8 cellular contexts compared by ENCODE assay signal in genomic region chr21:46183910-46184624, GRCh38. TPM values are rescaled to one million over a fixed set of nuclear protein-coding genes. Genes with fewer than 3 reads are reported as not detected.
DNase-seq lines count a peak whose midpoint lies in the region; ATAC-seq, FAIRE-seq and TF ChIP-seq lines count a peak whose summit lies in the region.

Gene SPATC1L, minus strand, starts transcription at chr21:46184459. Its CDS starts 1,643 bp downstream, at chr21:46182816.

- peak within 1 kb of the TSS; percentile 94 for H3K4me3 ChIP-seq in AG09309 (ENCODE audit: control insufficient read depth, low read depth, low read length)
- no peak within 1 kb of the TSS for H3K4me3 ChIP-seq in NB4 (ENCODE audit: low read depth, low read length)
- peak within 1 kb of the TSS; percentile 99 for H3K4me3 ChIP-seq in endodermal cell (ENCODE audit: low read length)
- H3K4me3 ChIP-seq in mesenchymal stem cell (ENCODE audit: insufficient read depth in 1 of 2, low read depth in 1 of 2, low read length in 2 of 2): peak within 1 kb of the TSS; percentile 79 to 94

- H3K36me3 Mint-ChIP-seq in activated CD4-positive, alpha-beta T cell treated with anti-CD3 and anti-CD28 coated beads, Interleukin-2, amount 10 ng/mL, durations not matched to agents 24 days and 14 days (ENCODE audit: low read depth): no peaks in the 10 kb centered on the region
- H3K36me3 Mint-ChIP-seq in endodermal cell (ENCODE audit: low read depth): peaks cover 16% of the 10 kb centered on the region

- peak; percentile 24 for DNase-seq in AG09309 (ENCODE audit: low read depth)
- DNase-seq in GM19239 (ENCODE audit: insufficient read length, low spot score): peak; percentile 57
- DNase-seq in NB4 (ENCODE audit: low read depth): peak; percentile 62
- no peak for DNase-seq in activated CD4-positive, alpha-beta T cell treated with anti-CD3 and anti-CD28 coated beads, Interleukin-2, amount 10 ng/mL, durations not matched to agents 24 days and 14 days
- DNase-seq in endodermal cell: peak; percentile 84
- DNase-seq in mesenchymal stem cell: peak; percentile 86
- DNase-seq in stimulated activated CD8-positive, alpha-beta memory T cell treated with anti-CD3 and anti-CD28 coated beads, Interleukin-12 subunit alpha, Interleukin-12 subunit beta, amount 100 ng/mL, for 4 hours (ENCODE audit: low read depth): peak; percentile 28

- peak within 1 kb of the TSS in 1 of 2 experiments; percentile 95 for H3K23ac ChIP-seq in mesenchymal stem cell (ENCODE audit: low read length in 2 of 2)

- no peaks in the 10 kb centered on the region for H3K9me3 Mint-ChIP-seq in activated CD4-positive, alpha-beta T cell treated with anti-CD3 and anti-CD28 coated beads, Interleukin-2, amount 10 ng/mL, durations not matched to agents 24 days and 14 days
- no peaks in the 10 kb centered on the region for H3K9me3 Mint-ChIP-seq in endodermal cell

- peak within 1 kb of the TSS; percentile 87 for H4K8ac ChIP-seq in mesenchymal stem cell (ENCODE audit: low read length)

- H3K4me1 Mint-ChIP-seq in activated CD4-positive, alpha-beta T cell treated with anti-CD3 and anti-CD28 coated beads, Interleukin-2, amount 10 ng/mL, durations not matched to agents 24 days and 14 days: peaks cover 7% of the 10 kb centered on the region
- peaks cover 12% of the 10 kb centered on the region for H3K4me1 Mint-ChIP-seq in endodermal cell

- H3K4me1 ChIP-seq in endodermal cell (ENCODE audit: control insufficient read depth, insufficient read depth, low read length): no peaks in the 10 kb centered on the region
- peaks cover 16% of the 10 kb centered on the region for H3K4me1 ChIP-seq in mesenchymal stem cell (ENCODE audit: control insufficient read depth, insufficient read depth, low read depth, low read length)

- H3K27me3 ChIP-seq in endodermal cell (ENCODE audit: control insufficient read depth, insufficient read depth, low read length, poor library complexity, severe bottlenecking): no peaks in the 10 kb centered on the region
- H3K27me3 ChIP-seq in mesenchymal stem cell (ENCODE audit: control insufficient read depth in 1 of 2, insufficient read depth in 1 of 2, low read length in 2 of 2): no peaks in the 10 kb centered on the region

- no peak for TF ChIP-seq POLR2A in NB4 (IDR thresholded peaks at IDR 0.05; ENCODE audit: extremely low read depth, insufficient read length)

- H3K4ac ChIP-seq in mesenchymal stem cell (ENCODE audit: low read depth in 1 of 2, low read length in 2 of 2): peak within 1 kb of the TSS; percentile 9 to 94

- H3K36me3 ChIP-seq in endodermal cell (ENCODE audit: control insufficient read depth, insufficient read depth, low read length) (no peaks in the 10 kb centered on the region), mesenchymal stem cell (ENCODE audit: control insufficient read depth in 1 of 2, insufficient read depth in 2 of 2, low read depth in 1 of 2, low read length in 2 of 2) (peaks cover 18 to 30% of the 10 kb centered on the region in 2 experiments)

- H2BK12ac ChIP-seq in mesenchymal stem cell (ENCODE audit: low read length in 2 of 2): peak within 1 kb of the TSS; percentile 3 to 89

- H3K27ac ChIP-seq in endodermal cell (ENCODE audit: low read depth, low read length) (peak within 1 kb of the TSS; percentile 78), mesenchymal stem cell (ENCODE audit: low read length, poor library complexity, severe bottlenecking) (peak within 1 kb of the TSS; percentile 83)

- H2BK15ac ChIP-seq in mesenchymal stem cell (ENCODE audit: low read depth, poor library complexity, severe bottlenecking): no peak within 1 kb of the TSS

- H3K9ac ChIP-seq in endodermal cell (ENCODE audit: extremely low read depth, low read length, poor library complexity, severe bottlenecking) (peak within 1 kb of the TSS; percentile 59), mesenchymal stem cell (ENCODE audit: low read length) (peak within 1 kb of the TSS; percentile 89)

- H2BK5ac ChIP-seq in mesenchymal stem cell (ENCODE audit: low read depth, low read length, poor library complexity, severe bottlenecking): no peak within 1 kb of the TSS

- peak within 1 kb of the TSS in 1 of 2 experiments; percentile 100 for H3K14ac ChIP-seq in mesenchymal stem cell (ENCODE audit: low read length in 2 of 2)

- no peak for TF ChIP-seq CTCF in AG09309 (IDR thresholded peaks at IDR 0.05; ENCODE audit: control insufficient read depth, insufficient read depth, low read depth, low read length, missing control alignments)
- TF ChIP-seq CTCF in NB4 (IDR thresholded peaks at IDR 0.05; ENCODE audit: low read depth, low read length): no peak
- TF ChIP-seq CTCF in endodermal cell (conservative IDR thresholded peaks at IDR 0.05): no peak

- WGBS in endodermal cell (ENCODE audit: insufficient coverage in 1 of 2, insufficient read length in 1 of 2), 2 experiments: 1% methylated on average over 18 of the region's 24 CpGs; no CpG with 5 or more reads in 1 of the 2 experiments
- 1% methylated on average over 15 of the region's 24 CpGs for WGBS in mesenchymal stem cell

- H3K4me2 ChIP-seq in mesenchymal stem cell (ENCODE audit: low read length, poor library complexity, severe bottlenecking): peak within 1 kb of the TSS; percentile 98

- peak within 1 kb of the TSS; percentile 89 for H3K27ac Mint-ChIP-seq in activated CD4-positive, alpha-beta T cell treated with anti-CD3 and anti-CD28 coated beads, Interleukin-2, amount 10 ng/mL, durations not matched to agents 24 days and 14 days
- peak within 1 kb of the TSS; percentile 96 for H3K27ac Mint-ChIP-seq in endodermal cell

- H3K27me3 Mint-ChIP-seq in activated CD4-positive, alpha-beta T cell treated with anti-CD3 and anti-CD28 coated beads, Interleukin-2, amount 10 ng/mL, durations not matched to agents 24 days and 14 days: no peaks in the 10 kb centered on the region
- no peaks in the 10 kb centered on the region for H3K27me3 Mint-ChIP-seq in endodermal cell (ENCODE audit: insufficient read depth)

- H3K4me3 Mint-ChIP-seq in activated CD4-positive, alpha-beta T cell treated with anti-CD3 and anti-CD28 coated beads, Interleukin-2, amount 10 ng/mL, durations not matched to agents 24 days and 14 days: peak within 1 kb of the TSS; percentile 91
- peak within 1 kb of the TSS; percentile 88 for H3K4me3 Mint-ChIP-seq in endodermal cell

- no peak for ATAC-seq in GM18498 (IDR thresholded peaks at IDR 0.05; ENCODE audit: unreplicated experiment)

- H2BK120ac ChIP-seq in mesenchymal stem cell (ENCODE audit: low read depth, low read length): peak within 1 kb of the TSS; percentile 42

- H3K18ac ChIP-seq in mesenchymal stem cell (ENCODE audit: low read depth in 1 of 2, low read length in 2 of 2): peak within 1 kb of the TSS; percentile 82 to 98

- H4K91ac ChIP-seq in mesenchymal stem cell (ENCODE audit: low read length): peak within 1 kb of the TSS; percentile 84

- H3K9me3 ChIP-seq in endodermal cell (ENCODE audit: control insufficient read depth, low read length): no peaks in the 10 kb centered on the region
- no peaks in the 10 kb centered on the region for H3K9me3 ChIP-seq in mesenchymal stem cell (ENCODE audit: control insufficient read depth, low read length)

- H2AFZ ChIP-seq in mesenchymal stem cell (ENCODE audit: low read depth, low read length): peak within 1 kb of the TSS; percentile 93

- H2AK5ac ChIP-seq in mesenchymal stem cell (ENCODE audit: low read length, severe bottlenecking): no peak within 1 kb of the TSS

- peaks cover 19% of the 10 kb centered on the region for H3K79me1 ChIP-seq in mesenchymal stem cell (replicated peaks; ENCODE audit: low read length, poor library complexity, severe bottlenecking)

- intact Hi-C loops in activated CD4-positive, alpha-beta T cell treated with anti-CD3 and anti-CD28 coated beads, Interleukin-2, amount 10 ng/mL, durations not matched to agents 24 days and 14 days (cut with micrococcal nuclease): loop anchor here (1.0 kb wide), 1 partner anchor 41 kb away; no protein-coding TSS in a partner anchor

- FAIRE-seq in GM19239 (lab: Jason Lieb, UNC): no peak

RNA-seq across cellular contexts. Expression of gene SPATC1L, which starts in this region (rescaled TPM):
- total RNA-seq in activated CD4-positive, alpha-beta T cell treated with anti-CD3 and anti-CD28 coated beads, Interleukin-2, amount 10 ng/mL, durations not matched to agents 24 days and 14 days: 10.8 and 12.0 TPM in 2 replicates
- total RNA-seq in endodermal cell: 10 to 100 TPM; 29.5 to 31.9 TPM
- polyA plus RNA-seq in endodermal cell (2013, experiment 1 of 2): 32.1 TPM
- polyA plus RNA-seq in endodermal cell (2013, experiment 2 of 2): 33.4 TPM
- polyA plus RNA-seq in mesenchymal stem cell (2013, experiment 1 of 2): 39.1 TPM
- 40.8 TPM for polyA plus RNA-seq in mesenchymal stem cell (2013, experiment 2 of 2)
